In genomic region chr10:123008379-123009104, GRCh38 we compare ENCODE assay signal across 8 cellular contexts. TPM values are rescaled to one million over a fixed set of nuclear protein-coding genes. Genes with fewer than 3 reads are reported as not detected.
A peak's percentile ranks its signal among the peaks of the same experiment; 100 is the strongest.
DNase-seq lines count a peak whose midpoint lies in the region; ATAC-seq and TF ChIP-seq lines count a peak whose summit lies in the region.

Gene ACADSB, plus strand, starts transcription at chr10:123009006. Its CDS starts 24 bp downstream, at chr10:123009030.
Gene IKZF5, minus strand, starts transcription at chr10:123008795. Its CDS starts 10,170 bp downstream, at chr10:122998625.

- H3K27me3 ChIP-seq in suprapubic skin: no peaks in the 10 kb centered on the region

- ATAC-seq in HG02588 (IDR thresholded peaks at IDR 0.05; ENCODE audit: unreplicated experiment): peak; percentile 90

- no peaks in the 10 kb centered on the region for H3K36me3 ChIP-seq in SK-N-MC (ENCODE audit: insufficient read depth, low read length)
- H3K36me3 ChIP-seq in suprapubic skin: no peaks in the 10 kb centered on the region

- H3K27ac Mint-ChIP-seq in activated naive CD4-positive, alpha-beta T cell treated with anti-CD3 and anti-CD28 coated beads, Interleukin-2, amount 10 ng/mL, durations not matched to agents 7 days and 5 days: peak within 1 kb of the TSS; percentile 98

- peak in 1 of 2 donors; percentile 81 for TF ChIP-seq POLR2A in suprapubic skin (IDR thresholded peaks at IDR 0.05)

- H3K36me3 Mint-ChIP-seq in activated naive CD4-positive, alpha-beta T cell treated with anti-CD3 and anti-CD28 coated beads, Interleukin-2, amount 10 ng/mL, durations not matched to agents 7 days and 5 days: peaks cover 10% of the 10 kb centered on the region

- TF ChIP-seq CTCF in suprapubic skin (IDR thresholded peaks at IDR 0.05): no peak

- whole genome bisulfite sequencing in suprapubic skin: 0% methylated on average over 41 of the region's 64 CpGs

- H3K9me3 Mint-ChIP-seq in activated naive CD4-positive, alpha-beta T cell treated with anti-CD3 and anti-CD28 coated beads, Interleukin-2, amount 10 ng/mL, durations not matched to agents 7 days and 5 days: no peaks in the 10 kb centered on the region

- H3K9ac ChIP-seq in SK-N-MC (ENCODE audit: insufficient read length): peak within 1 kb of the TSS; percentile 88

- DNase-seq in NCI-H1048 (lab: John Stamatoyannopoulos, UW) (peak; percentile 95), SK-N-MC (ENCODE audit: low read depth, low spot score) (peak; percentile 63), globus pallidus (ENCODE audit: low spot score) (peak; percentile 97), occipital lobe (lab: John Stamatoyannopoulos, UW) (peak; percentile 97), suprapubic skin (ENCODE audit: low spot score in 2 of 2) (peak; percentile 98)
- DNase-seq in activated naive CD4-positive, alpha-beta T cell treated with anti-CD3 and anti-CD28 coated beads, Interleukin-2, amount 10 ng/mL, durations not matched to agents 7 days and 5 days: peak; percentile 98

- H3K4me3 Mint-ChIP-seq in activated naive CD4-positive, alpha-beta T cell treated with anti-CD3 and anti-CD28 coated beads, Interleukin-2, amount 10 ng/mL, durations not matched to agents 7 days and 5 days: peak within 1 kb of the TSS; percentile 97

- CTCF ChIA-PET in activated naive CD4-positive, alpha-beta T cell treated with anti-CD3 and anti-CD28 coated beads, Interleukin-2, amount 10 ng/mL, durations not matched to agents 7 days and 5 days (lab: Charles Lee): interaction anchor here (1.0 to 2.1 kb wide), 5 partner anchors 9 to 28 kb away, joined by 3 to 8 read pairs (median 3); partner anchors contain the start of gene PSTK

- peaks cover 42% of the 10 kb centered on the region for H3K4me1 ChIP-seq in suprapubic skin

- H3K4me3 ChIP-seq in GM08714 (ENCODE audit: low read length) (peak within 1 kb of the TSS; percentile 95), SK-N-MC (peak within 1 kb of the TSS; percentile 86), suprapubic skin (peak within 1 kb of the TSS; percentile 99)

- no peak for TF ChIP-seq EP300 in suprapubic skin (IDR thresholded peaks at IDR 0.05)

- no peaks in the 10 kb centered on the region for H3K27me3 Mint-ChIP-seq in activated naive CD4-positive, alpha-beta T cell treated with anti-CD3 and anti-CD28 coated beads, Interleukin-2, amount 10 ng/mL, durations not matched to agents 7 days and 5 days

- H3K27ac ChIP-seq in SK-N-MC (no peak within 1 kb of the TSS), suprapubic skin (peak within 1 kb of the TSS; percentile 96)

- H3K9me3 ChIP-seq in SK-N-MC (ENCODE audit: low read depth, low read length) (no peaks in the 10 kb centered on the region), suprapubic skin (no peaks in the 10 kb centered on the region)

- H3K4me1 Mint-ChIP-seq in activated naive CD4-positive, alpha-beta T cell treated with anti-CD3 and anti-CD28 coated beads, Interleukin-2, amount 10 ng/mL, durations not matched to agents 7 days and 5 days: peaks cover 41% of the 10 kb centered on the region

RNA-seq across cellular contexts. Expression of gene ACADSB, which starts in this region (rescaled TPM):
- total RNA-seq in occipital lobe: 14.5 TPM
- total RNA-seq in suprapubic skin: 10 to 100 TPM; 18.0 to 36.9 (median 27.4) TPM

RNA-seq across cellular contexts. Expression of gene IKZF5, which starts in this region (rescaled TPM):
- total RNA-seq in occipital lobe (13.4 TPM), suprapubic skin (10 to 100 TPM in 3 of 4 donors, 1 to 10 TPM in 1; 9.5 to 25.2 (median 12.9) TPM)
